9 cellular contexts compared by ENCODE assay signal in genomic region chr1:92538048-92538412, GRCh38. TPM values are rescaled to one million over a fixed set of nuclear protein-coding genes. Genes with fewer than 3 reads are reported as not detected.
DNase-seq lines count a peak whose midpoint lies in the region; ATAC-seq and TF ChIP-seq lines count a peak whose summit lies in the region.
"Had no signal": no experiment of that assay in that cellular context is flagged by ENCODE, and none has a peak within 500 bp of the region (broad histone marks: within the 10 kb centered on the region; RNA-seq: fewer than 3 reads in every experiment).

No MANE protein-coding gene starts in this region.

- TF ChIP-seq CTCF in GM06990 (IDR thresholded peaks at IDR 0.05; ENCODE audit: insufficient read depth, low read length, poor library complexity, severe bottlenecking) (no peak), mesothelial cell of epicardium (IDR thresholded peaks at IDR 0.05; ENCODE audit: unreplicated experiment) (no peak)

- no peak overlapping the region for H3K27ac Mint-ChIP-seq in mesothelial cell of epicardium

- H3K4me3 Mint-ChIP-seq in mesothelial cell of epicardium: no peak overlapping the region

- DNase-seq in GM06990 (ENCODE audit: extremely low read depth, insufficient read length) (peak; percentile 55), amygdala (lab: John Stamatoyannopoulos, UW) (no peak), mesothelial cell of epicardium (ENCODE audit: low spot score in 2 of 2, unreplicated experiment in 2 of 2) (no peak), SK-N-DZ (ENCODE audit: low spot score) (no peak), T-helper 9 cell (no peak)
- DNase-seq in central memory CD4-positive, alpha-beta T cell: peak; percentile 21

- peak overlapping the region; percentile 3; the same call in 1 of the 2 replicates for H3K4me3 ChIP-seq in GM06990 (replicated peaks; ENCODE audit: low read depth, low read length)

- peaks cover 15% of the 10 kb centered on the region for H3K4me1 Mint-ChIP-seq in mesothelial cell of epicardium

- peaks cover 14% of the 10 kb centered on the region for H3K9me3 Mint-ChIP-seq in mesothelial cell of epicardium

- H3K27me3 ChIP-seq in GM06990 (replicated peaks; ENCODE audit: control insufficient read depth, insufficient read depth, low read length): no peaks in the 10 kb centered on the region
- H3K27me3 ChIP-seq: neutrophil had no signal

- H3K27me3 Mint-ChIP-seq in mesothelial cell of epicardium (ENCODE audit: low read depth): no peaks in the 10 kb centered on the region

- H3K36me3 ChIP-seq in GM06990 (ENCODE audit: control insufficient read depth, insufficient read depth, low read length): no peaks in the 10 kb centered on the region
- H3K36me3 ChIP-seq: neutrophil had no signal

- peaks cover 29% of the 10 kb centered on the region for H3K36me3 Mint-ChIP-seq in mesothelial cell of epicardium

- ATAC-seq in GM19463 (IDR thresholded peaks at IDR 0.05; ENCODE audit: unreplicated experiment): peak; percentile 70
- peak; percentile 77 for ATAC-seq in HG03378 (IDR thresholded peaks at IDR 0.05; ENCODE audit: unreplicated experiment)

RNA-seq across cellular contexts. Expression of gene GFI1, which starts 51.3 kb away (rescaled TPM):
- 0.34 to 0.58 TPM (median 0.41 TPM) in 3 replicates for total RNA-seq in mesothelial cell of epicardium
- polyA plus RNA-seq in SK-N-DZ (2014; cell fraction: cytosol; rRNA removed): 0.06 TPM in 1 of 2 replicates, not detected in the other
- 0.05 TPM in 1 of 2 replicates, not detected in the other for polyA plus RNA-seq in SK-N-DZ (2014; cell fraction: nucleus; rRNA removed)

Comparison
In these comparisons a context has a peak if more than half of its experiments do, and no peak if none do; other contexts are left out.
1. DNase-seq: peak in GM06990 (single experiment) and central memory CD4-positive, alpha-beta T cell (single experiment); none in amygdala (0 of 56), mesothelial cell of epicardium (0 of 2), SK-N-DZ (single experiment) and T-helper 9 cell (single experiment).